Comparison of ENCODE assay signal across 22 cellular contexts in the genomic region with DNA sequence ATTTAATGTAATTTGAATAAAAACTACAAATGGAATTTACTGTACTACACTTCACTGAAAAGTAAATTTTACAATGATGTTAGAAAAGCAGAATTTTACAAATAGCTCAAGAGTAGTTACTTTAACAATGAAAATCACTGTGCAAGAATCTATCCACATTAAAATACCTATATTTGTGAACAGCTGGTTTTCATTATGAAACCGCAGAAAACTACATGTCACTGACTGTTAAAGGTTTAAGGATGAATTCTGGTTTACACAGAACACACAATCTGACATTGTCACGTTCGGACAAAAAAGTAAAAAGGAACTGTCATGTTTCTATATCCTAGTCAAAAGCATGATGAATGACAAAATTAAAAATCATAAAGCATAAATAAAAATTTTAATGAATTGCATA.
"Had no signal": no experiment of that assay in that cellular context is flagged by ENCODE, and none has a peak within 500 bp of the region (broad histone marks: within the 10 kb centered on the region; RNA-seq: fewer than 3 reads in every experiment).

No MANE protein-coding gene starts in this region.

- ATAC-seq: naive thymus-derived CD4-positive, alpha-beta T cell; sciatic nerve; stimulated activated naive B cell treated with anti-CD40 and anti-IgM and Interleukin-4, amounts not matched to agents 10 μg/mL and 1 μg/mL and 100 μg/mL, for 72 hours; T-helper 17 cell had no signal

- DNase-seq: activated CD4-positive, alpha-beta T cell treated with anti-CD3 and anti-CD28 coated beads for 4 hours; activated CD4-positive, alpha-beta T cell treated with anti-CD3 and anti-CD28 coated beads, Interleukin-2, amount 50 U/mL, for 48 hours; activated CD4-positive, CD25-positive, alpha-beta regulatory T cell; activated CD8-positive, alpha-beta memory T cell treated with anti-CD3 and anti-CD28 coated beads, Interleukin-2, amount 50 U/mL, for 48 hours; activated effector memory CD4-positive, alpha-beta T cell treated with Interleukin-2 at 50 U/mL for 16 hours; activated naive CD4-positive, alpha-beta T cell treated with anti-CD3 and anti-CD28 coated beads, Interleukin-2, amount 10 ng/mL, durations not matched to agents 7 days and 5 days; activated T-cell treated with anti-CD3 and anti-CD28 coated beads, Interleukin-2, amount 50 U/mL, for 48 hours; aorta; effector CD4-positive, alpha-beta T cell; foreskin melanocyte; immature natural killer cell; left ventricle myocardium inferior; naive thymus-derived CD4-positive, alpha-beta T cell; occipital lobe; posterior cingulate gyrus; stimulated activated CD4-positive, alpha-beta T cell treated with anti-CD3 and anti-CD28 coated beads, Interleukin-15, amount 100 ng/mL, for 24 hours; stimulated activated naive B cell treated with anti-CD40 and anti-IgM and Interleukin-4, amounts not matched to agents 10 μg/mL and 1 μg/mL and 100 μg/mL, for 72 hours; T-helper 17 cell; transverse colon; uterus had no signal

- H3K4me3 ChIP-seq: left ventricle myocardium inferior, smooth muscle cell, transverse colon, uterus had no signal
